Comparison of ENCODE assay signal across 1 cellular context in the genomic region with DNA sequence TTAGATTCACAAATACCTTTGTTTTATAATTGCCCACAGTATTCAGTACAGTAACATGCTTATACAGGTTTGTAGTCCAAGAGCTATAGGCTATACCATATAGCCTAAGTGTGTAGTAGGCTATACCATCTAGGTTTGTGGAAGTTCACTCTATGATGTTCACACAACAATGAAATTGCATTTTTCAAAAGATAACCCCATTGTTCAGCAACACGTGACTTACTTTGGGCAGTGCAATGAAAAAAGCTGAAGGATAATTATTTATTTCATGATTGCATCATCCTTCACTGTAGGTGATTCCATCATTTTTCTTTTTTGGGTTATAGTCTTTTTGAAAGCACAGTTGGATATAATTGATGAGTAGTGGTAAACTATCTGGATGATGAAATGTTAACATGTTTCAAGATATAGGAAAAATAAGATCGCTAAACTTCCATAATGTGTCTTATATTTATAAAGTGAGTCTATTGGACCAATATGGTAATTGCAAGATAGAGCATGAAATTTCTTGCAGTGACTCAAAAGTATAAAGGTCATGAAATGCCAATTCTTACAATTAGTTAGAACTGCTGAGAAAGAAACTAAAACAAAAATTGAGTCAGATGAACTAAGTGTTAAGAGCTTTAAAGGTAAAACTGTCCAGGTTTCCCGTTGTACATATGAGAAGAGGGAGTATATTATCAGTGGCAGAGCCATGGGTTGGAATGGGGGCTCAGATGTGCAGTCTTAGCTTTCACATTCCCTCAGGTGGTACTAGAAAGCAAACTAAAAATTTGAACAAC.
A peak's percentile ranks its signal among the peaks of the same experiment; 100 is the strongest.
TF ChIP-seq lines count a peak whose summit lies in the region.

No MANE protein-coding gene starts in this region.

TF ChIP-seq in K562, 482 proteins besides CTCF, POLR2A, EP300 and RAD21 (continued from another document):
- TF ChIP-seq, protein P1, sequence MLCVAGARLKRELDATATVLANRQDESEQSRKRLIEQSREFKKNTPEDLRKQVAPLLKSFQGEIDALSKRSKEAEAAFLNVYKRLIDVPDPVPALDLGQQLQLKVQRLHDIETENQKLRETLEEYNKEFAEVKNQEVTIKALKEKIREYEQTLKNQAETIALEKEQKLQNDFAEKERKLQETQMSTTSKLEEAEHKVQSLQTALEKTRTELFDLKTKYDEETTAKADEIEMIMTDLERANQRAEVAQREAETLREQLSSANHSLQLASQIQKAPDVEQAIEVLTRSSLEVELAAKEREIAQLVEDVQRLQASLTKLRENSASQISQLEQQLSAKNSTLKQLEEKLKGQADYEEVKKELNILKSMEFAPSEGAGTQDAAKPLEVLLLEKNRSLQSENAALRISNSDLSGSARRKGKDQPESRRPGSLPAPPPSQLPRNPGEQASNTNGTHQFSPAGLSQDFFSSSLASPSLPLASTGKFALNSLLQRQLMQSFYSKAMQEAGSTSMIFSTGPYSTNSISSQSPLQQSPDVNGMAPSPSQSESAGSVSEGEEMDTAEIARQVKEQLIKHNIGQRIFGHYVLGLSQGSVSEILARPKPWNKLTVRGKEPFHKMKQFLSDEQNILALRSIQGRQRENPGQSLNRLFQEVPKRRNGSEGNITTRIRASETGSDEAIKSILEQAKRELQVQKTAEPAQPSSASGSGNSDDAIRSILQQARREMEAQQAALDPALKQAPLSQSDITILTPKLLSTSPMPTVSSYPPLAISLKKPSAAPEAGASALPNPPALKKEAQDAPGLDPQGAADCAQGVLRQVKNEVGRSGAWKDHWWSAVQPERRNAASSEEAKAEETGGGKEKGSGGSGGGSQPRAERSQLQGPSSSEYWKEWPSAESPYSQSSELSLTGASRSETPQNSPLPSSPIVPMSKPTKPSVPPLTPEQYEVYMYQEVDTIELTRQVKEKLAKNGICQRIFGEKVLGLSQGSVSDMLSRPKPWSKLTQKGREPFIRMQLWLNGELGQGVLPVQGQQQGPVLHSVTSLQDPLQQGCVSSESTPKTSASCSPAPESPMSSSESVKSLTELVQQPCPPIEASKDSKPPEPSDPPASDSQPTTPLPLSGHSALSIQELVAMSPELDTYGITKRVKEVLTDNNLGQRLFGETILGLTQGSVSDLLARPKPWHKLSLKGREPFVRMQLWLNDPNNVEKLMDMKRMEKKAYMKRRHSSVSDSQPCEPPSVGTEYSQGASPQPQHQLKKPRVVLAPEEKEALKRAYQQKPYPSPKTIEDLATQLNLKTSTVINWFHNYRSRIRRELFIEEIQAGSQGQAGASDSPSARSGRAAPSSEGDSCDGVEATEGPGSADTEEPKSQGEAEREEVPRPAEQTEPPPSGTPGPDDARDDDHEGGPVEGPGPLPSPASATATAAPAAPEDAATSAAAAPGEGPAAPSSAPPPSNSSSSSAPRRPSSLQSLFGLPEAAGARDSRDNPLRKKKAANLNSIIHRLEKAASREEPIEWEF (CRISPR knock-in tag; IDR thresholded peaks at IDR 0.05), result no peak
- TF ChIP-seq ZKSCAN8 (CRISPR knock-in tag; IDR thresholded peaks at IDR 0.05) (no peak), NCOA1 (IDR thresholded peaks at IDR 0.05; ENCODE audit: low read depth) (no peak), ATF7 (IDR thresholded peaks at IDR 0.05) (peak; percentile 50; the same call in 1 of the 2 replicates), ZKSCAN3 (CRISPR knock-in tag; IDR thresholded peaks at IDR 0.05) (peak; percentile 66), FOXA3 (CRISPR knock-in tag; conservative IDR thresholded peaks at IDR 0.05 in 1 of 2, IDR thresholded peaks at IDR 0.05 in 1 of 2) (no peak), SOX6 (IDR thresholded peaks at IDR 0.05) (peak; percentile 98)
- TF ChIP-seq, protein P2, sequence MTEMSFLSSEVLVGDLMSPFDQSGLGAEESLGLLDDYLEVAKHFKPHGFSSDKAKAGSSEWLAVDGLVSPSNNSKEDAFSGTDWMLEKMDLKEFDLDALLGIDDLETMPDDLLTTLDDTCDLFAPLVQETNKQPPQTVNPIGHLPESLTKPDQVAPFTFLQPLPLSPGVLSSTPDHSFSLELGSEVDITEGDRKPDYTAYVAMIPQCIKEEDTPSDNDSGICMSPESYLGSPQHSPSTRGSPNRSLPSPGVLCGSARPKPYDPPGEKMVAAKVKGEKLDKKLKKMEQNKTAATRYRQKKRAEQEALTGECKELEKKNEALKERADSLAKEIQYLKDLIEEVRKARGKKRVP (CRISPR knock-in tag; IDR thresholded peaks at IDR 0.05), result peak; percentile 92
- TF ChIP-seq, protein P3, sequence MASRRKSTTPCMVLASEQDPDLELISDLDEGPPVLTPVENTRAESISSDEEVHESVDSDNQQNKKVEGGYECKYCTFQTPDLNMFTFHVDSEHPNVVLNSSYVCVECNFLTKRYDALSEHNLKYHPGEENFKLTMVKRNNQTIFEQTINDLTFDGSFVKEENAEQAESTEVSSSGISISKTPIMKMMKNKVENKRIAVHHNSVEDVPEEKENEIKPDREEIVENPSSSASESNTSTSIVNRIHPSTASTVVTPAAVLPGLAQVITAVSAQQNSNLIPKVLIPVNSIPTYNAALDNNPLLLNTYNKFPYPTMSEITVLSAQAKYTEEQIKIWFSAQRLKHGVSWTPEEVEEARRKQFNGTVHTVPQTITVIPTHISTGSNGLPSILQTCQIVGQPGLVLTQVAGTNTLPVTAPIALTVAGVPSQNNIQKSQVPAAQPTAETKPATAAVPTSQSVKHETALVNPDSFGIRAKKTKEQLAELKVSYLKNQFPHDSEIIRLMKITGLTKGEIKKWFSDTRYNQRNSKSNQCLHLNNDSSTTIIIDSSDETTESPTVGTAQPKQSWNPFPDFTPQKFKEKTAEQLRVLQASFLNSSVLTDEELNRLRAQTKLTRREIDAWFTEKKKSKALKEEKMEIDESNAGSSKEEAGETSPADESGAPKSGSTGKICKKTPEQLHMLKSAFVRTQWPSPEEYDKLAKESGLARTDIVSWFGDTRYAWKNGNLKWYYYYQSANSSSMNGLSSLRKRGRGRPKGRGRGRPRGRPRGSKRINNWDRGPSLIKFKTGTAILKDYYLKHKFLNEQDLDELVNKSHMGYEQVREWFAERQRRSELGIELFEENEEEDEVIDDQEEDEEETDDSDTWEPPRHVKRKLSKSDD (conservative IDR thresholded peaks at IDR 0.05; ENCODE audit: low read length), result no peak
- TF ChIP-seq, protein P4, sequence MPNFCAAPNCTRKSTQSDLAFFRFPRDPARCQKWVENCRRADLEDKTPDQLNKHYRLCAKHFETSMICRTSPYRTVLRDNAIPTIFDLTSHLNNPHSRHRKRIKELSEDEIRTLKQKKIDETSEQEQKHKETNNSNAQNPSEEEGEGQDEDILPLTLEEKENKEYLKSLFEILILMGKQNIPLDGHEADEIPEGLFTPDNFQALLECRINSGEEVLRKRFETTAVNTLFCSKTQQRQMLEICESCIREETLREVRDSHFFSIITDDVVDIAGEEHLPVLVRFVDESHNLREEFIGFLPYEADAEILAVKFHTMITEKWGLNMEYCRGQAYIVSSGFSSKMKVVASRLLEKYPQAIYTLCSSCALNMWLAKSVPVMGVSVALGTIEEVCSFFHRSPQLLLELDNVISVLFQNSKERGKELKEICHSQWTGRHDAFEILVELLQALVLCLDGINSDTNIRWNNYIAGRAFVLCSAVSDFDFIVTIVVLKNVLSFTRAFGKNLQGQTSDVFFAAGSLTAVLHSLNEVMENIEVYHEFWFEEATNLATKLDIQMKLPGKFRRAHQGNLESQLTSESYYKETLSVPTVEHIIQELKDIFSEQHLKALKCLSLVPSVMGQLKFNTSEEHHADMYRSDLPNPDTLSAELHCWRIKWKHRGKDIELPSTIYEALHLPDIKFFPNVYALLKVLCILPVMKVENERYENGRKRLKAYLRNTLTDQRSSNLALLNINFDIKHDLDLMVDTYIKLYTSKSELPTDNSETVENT (CRISPR knock-in tag; IDR thresholded peaks at IDR 0.05), result no peak
